Comparison of ENCODE assay signal across 31 cellular contexts in genomic region chr14:90579816-90580215, GRCh38.
"Had no signal": no experiment of that assay in that cellular context is flagged by ENCODE, and none has a peak within 500 bp of the region (broad histone marks: within the 10 kb centered on the region; RNA-seq: fewer than 3 reads in every experiment).

No MANE protein-coding gene starts in this region.

- H3K9me3 ChIP-seq: ascending aorta, breast epithelium, heart left ventricle had no signal

- H3K9me3 Mint-ChIP-seq: activated CD4-positive, alpha-beta memory T cell treated with anti-CD3 and anti-CD28 coated beads for 36 hours; activated CD4-positive, alpha-beta T cell treated with anti-CD3 and anti-CD28 coated beads, Interleukin-2, amount 10 ng/mL, durations not matched to agents 24 days and 14 days; activated naive CD4-positive, alpha-beta T cell treated with anti-CD3 and anti-CD28 coated beads, Interleukin-2, amount 10 ng/mL, durations not matched to agents 7 days and 5 days; activated T-helper 1 cell treated with anti-CD3 and anti-CD28 coated beads, Interleukin-12 subunit alpha, Interleukin-12 subunit beta, Interleukin-2, Interleukin-4 antibody, amounts not matched to agents 30 ng/mL and 10 ng/mL and 1 ng/mL, durations not matched to agents 14 hours and 24 hours and 36 hours; activated T-helper 2 cell treated with anti-CD3 and anti-CD28 coated beads, Interferon-gamma antibody, Interleukin-2, Interleukin-4, amounts not matched to agents 10 μg/mL and 5 μg/mL and 100 μg/mL, durations not matched to agents 14 hours and 24 hours and 36 hours; brain; dendritic cell treated with granulocyte-macrophage colony-stimulating factor and Interleukin-4, amounts not matched to agents 40 ng/mL and 50 ng/mL, for 4 days; endodermal cell had no signal

- H3K27ac ChIP-seq: ascending aorta, breast epithelium, coronary artery had no signal

- H3K4me3 ChIP-seq: ascending aorta, breast epithelium, cardiac muscle cell, coronary artery, dorsolateral prefrontal cortex, heart left ventricle had no signal

- H3K36me3 ChIP-seq: breast epithelium, cardiac muscle cell had no signal

- H3K4me1 ChIP-seq: ascending aorta, breast epithelium had no signal

- H3K27me3 Mint-ChIP-seq: activated CD4-positive, alpha-beta memory T cell treated with anti-CD3 and anti-CD28 coated beads for 36 hours; activated CD4-positive, alpha-beta T cell treated with anti-CD3 and anti-CD28 coated beads for 36 hours; activated CD4-positive, alpha-beta T cell treated with anti-CD3 and anti-CD28 coated beads, Interleukin-2, amount 10 ng/mL, durations not matched to agents 24 days and 14 days; activated CD8-positive, alpha-beta memory T cell treated with anti-CD3 and anti-CD28 coated beads, Interleukin-2, amount 10 ng/mL, durations not matched to agents 7 days and 5 days; activated naive CD8-positive, alpha-beta T cell; dendritic cell treated with granulocyte-macrophage colony-stimulating factor and Interleukin-4, amounts not matched to agents 40 ng/mL and 50 ng/mL, for 4 days had no signal

- H3K27me3 ChIP-seq: ascending aorta, breast epithelium, cardiac muscle cell, dorsolateral prefrontal cortex, heart left ventricle had no signal

- H3K4me1 Mint-ChIP-seq: activated CD4-positive, alpha-beta T cell treated with anti-CD3 and anti-CD28 coated beads for 36 hours; activated CD4-positive, alpha-beta T cell treated with anti-CD3 and anti-CD28 coated beads, Interleukin-2, amount 10 ng/mL, durations not matched to agents 24 days and 14 days; activated naive CD4-positive, alpha-beta T cell treated with anti-CD3 and anti-CD28 coated beads, Interleukin-2, amount 10 ng/mL, durations not matched to agents 7 days and 5 days had no signal

- H3K4me3 Mint-ChIP-seq: activated CD4-positive, alpha-beta memory T cell treated with anti-CD3 and anti-CD28 coated beads for 36 hours; activated CD4-positive, alpha-beta T cell treated with anti-CD3 and anti-CD28 coated beads for 36 hours; activated CD4-positive, alpha-beta T cell treated with anti-CD3 and anti-CD28 coated beads, Interleukin-2, amount 10 ng/mL, durations not matched to agents 24 days and 14 days; activated CD8-positive, alpha-beta memory T cell treated with anti-CD3 and anti-CD28 coated beads, Interleukin-2, amount 10 ng/mL, durations not matched to agents 7 days and 5 days; activated CD8-positive, alpha-beta T cell treated with anti-CD3 and anti-CD28 coated beads, Interleukin-2, amount 10 ng/mL, durations not matched to agents 7 days and 5 days; activated naive CD4-positive, alpha-beta T cell treated with anti-CD3 and anti-CD28 coated beads, Interleukin-2, amount 10 ng/mL, durations not matched to agents 7 days and 5 days; activated naive CD8-positive, alpha-beta T cell; activated T-helper 1 cell treated with anti-CD3 and anti-CD28 coated beads, Interleukin-12 subunit alpha, Interleukin-12 subunit beta, Interleukin-2, Interleukin-4 antibody, amounts not matched to agents 30 ng/mL and 10 ng/mL and 1 ng/mL, durations not matched to agents 14 hours and 24 hours and 36 hours; brain; dendritic cell treated with granulocyte-macrophage colony-stimulating factor and Interleukin-4, amounts not matched to agents 40 ng/mL and 50 ng/mL, for 4 days; endodermal cell had no signal

- DNase-seq: activated CD4-positive, alpha-beta memory T cell treated with anti-CD3 and anti-CD28 coated beads for 36 hours; activated CD4-positive, alpha-beta T cell treated with anti-CD3 and anti-CD28 coated beads for 36 hours; activated CD4-positive, alpha-beta T cell treated with anti-CD3 and anti-CD28 coated beads, Interleukin-2, amount 10 ng/mL, durations not matched to agents 24 days and 14 days; activated CD4-positive, CD25-positive, alpha-beta regulatory T cell; activated CD4-positive, CD25-positive, alpha-beta regulatory T cell treated with anti-CD3 and anti-CD28 coated beads, Interleukin-2, amount 50 U/mL, for 72 hours; activated CD8-positive, alpha-beta memory T cell treated with anti-CD3 and anti-CD28 coated beads, Interleukin-2, amount 10 ng/mL, durations not matched to agents 7 days and 5 days; activated CD8-positive, alpha-beta memory T cell treated with anti-CD3 and anti-CD28 coated beads, Interleukin-2, amount 50 U/mL, for 4 hours; activated CD8-positive, alpha-beta T cell treated with anti-CD3 and anti-CD28 coated beads, Interleukin-2, amount 10 ng/mL, durations not matched to agents 7 days and 5 days; activated effector memory CD4-positive, alpha-beta T cell treated with anti-CD3 and anti-CD28 coated beads, Interleukin-2, amount 50 U/mL, for 16 hours; activated naive CD4-positive, alpha-beta T cell treated with anti-CD3 and anti-CD28 coated beads, Interleukin-2, amount 10 ng/mL, durations not matched to agents 7 days and 5 days; activated T-cell treated with anti-CD3 and anti-CD28 coated beads, Interleukin-2, amount 50 U/mL, for 1 hour; activated T-cell treated with anti-CD3 and anti-CD28 coated beads, Interleukin-2, amount 50 U/mL, for 48 hours; central memory CD4-positive, alpha-beta T cell; cerebellar nuclear complex; effector memory CD4-positive, alpha-beta T cell; endodermal cell; foreskin fibroblast; glutamatergic neuron; heart left ventricle; T-helper 2 cell had no signal

- ATAC-seq: activated CD4-positive, alpha-beta T cell treated with anti-CD3 and anti-CD28 coated beads for 36 hours; activated CD8-positive, alpha-beta memory T cell treated with anti-CD3 and anti-CD28 coated beads, Interleukin-2, amount 10 ng/mL, durations not matched to agents 7 days and 5 days; activated CD8-positive, alpha-beta T cell treated with anti-CD3 and anti-CD28 coated beads, Interleukin-2, amount 10 ng/mL, durations not matched to agents 7 days and 5 days; esophagus mucosa; heart left ventricle had no signal

- H3K27ac Mint-ChIP-seq: activated CD4-positive, alpha-beta memory T cell treated with anti-CD3 and anti-CD28 coated beads for 36 hours; activated CD4-positive, alpha-beta T cell treated with anti-CD3 and anti-CD28 coated beads for 36 hours; activated CD4-positive, alpha-beta T cell treated with anti-CD3 and anti-CD28 coated beads, Interleukin-2, amount 10 ng/mL, durations not matched to agents 24 days and 14 days; activated CD8-positive, alpha-beta memory T cell treated with anti-CD3 and anti-CD28 coated beads, Interleukin-2, amount 10 ng/mL, durations not matched to agents 7 days and 5 days; activated CD8-positive, alpha-beta T cell treated with anti-CD3 and anti-CD28 coated beads, Interleukin-2, amount 10 ng/mL, durations not matched to agents 7 days and 5 days; activated naive CD4-positive, alpha-beta T cell treated with anti-CD3 and anti-CD28 coated beads, Interleukin-2, amount 10 ng/mL, durations not matched to agents 7 days and 5 days; activated naive CD8-positive, alpha-beta T cell; activated T-helper 1 cell treated with anti-CD3 and anti-CD28 coated beads, Interleukin-12 subunit alpha, Interleukin-12 subunit beta, Interleukin-2, Interleukin-4 antibody, amounts not matched to agents 30 ng/mL and 10 ng/mL and 1 ng/mL, durations not matched to agents 14 hours and 24 hours and 36 hours; activated T-helper 2 cell treated with anti-CD3 and anti-CD28 coated beads, Interferon-gamma antibody, Interleukin-2, Interleukin-4, amounts not matched to agents 10 μg/mL and 5 μg/mL and 100 μg/mL, durations not matched to agents 14 hours and 24 hours and 36 hours; dendritic cell treated with granulocyte-macrophage colony-stimulating factor and Interleukin-4, amounts not matched to agents 40 ng/mL and 50 ng/mL, for 4 days; endodermal cell had no signal

- H3K36me3 Mint-ChIP-seq: activated CD4-positive, alpha-beta memory T cell treated with anti-CD3 and anti-CD28 coated beads for 36 hours; activated CD8-positive, alpha-beta memory T cell treated with anti-CD3 and anti-CD28 coated beads, Interleukin-2, amount 10 ng/mL, durations not matched to agents 7 days and 5 days; activated naive CD4-positive, alpha-beta T cell treated with anti-CD3 and anti-CD28 coated beads, Interleukin-2, amount 10 ng/mL, durations not matched to agents 7 days and 5 days; activated naive CD8-positive, alpha-beta T cell had no signal
